ENCODE assay signal across 23 cellular contexts in genomic region chr9:95449016-95449415, GRCh38.
DNase-seq lines count a peak whose midpoint lies in the region; ATAC-seq and TF ChIP-seq lines count a peak whose summit lies in the region.
"Had no signal": no experiment of that assay in that cellular context is flagged by ENCODE, and none has a peak within 500 bp of the region (broad histone marks: within the 10 kb centered on the region; RNA-seq: fewer than 3 reads in every experiment).

No MANE protein-coding gene starts in this region.

- TF ChIP-seq CTCF in cardiac muscle cell (IDR thresholded peaks at IDR 0.05; ENCODE audit: low read depth, low read length) (no peak), endodermal cell (conservative IDR thresholded peaks at IDR 0.05) (no peak), neural progenitor cell (IDR thresholded peaks at IDR 0.05) (no peak)

- no peak overlapping the region for H3K4me2 ChIP-seq in neural progenitor cell
- H3K4me2 ChIP-seq: SK-N-SH had no signal

- peaks cover 46% of the 10 kb centered on the region for H3F3A ChIP-seq in neural progenitor cell (ENCODE audit: low read depth)

- no peaks in the 10 kb centered on the region for H3K9me3 ChIP-seq in cardiac muscle cell (ENCODE audit: low read depth)
- no peaks in the 10 kb centered on the region for H3K9me3 ChIP-seq in endodermal cell (ENCODE audit: control insufficient read depth, low read length)
- H3K9me3 ChIP-seq in neural progenitor cell (ENCODE audit: low read depth) = no peaks in the 10 kb centered on the region
- H3K9me3 ChIP-seq: SK-N-SH had no signal

- H3K79me2 ChIP-seq in neural progenitor cell (ENCODE audit: low read depth) = no peaks in the 10 kb centered on the region

- intact Hi-C loops in cardiac septum (cut with DNase I) = no loop called here

- H3K4me3 Mint-ChIP-seq in endodermal cell = no peak overlapping the region
- peak overlapping the region; percentile 27 for H3K4me3 Mint-ChIP-seq in neural progenitor cell
- H3K4me3 Mint-ChIP-seq: CD4-positive, alpha-beta T cell had no signal

- DNase-seq in cardiac muscle cell (ENCODE audit: low read depth in 1 of 2, low spot score in 1 of 2) = no peak
- no peak for DNase-seq in cardiac septum (ENCODE audit: low spot score)
- no peak for DNase-seq in endodermal cell
- no peak for DNase-seq in neural progenitor cell (ENCODE audit: low spot score)
- DNase-seq in AG08396 (ENCODE audit: low spot score) = no peak
- DNase-seq: CD4-positive, alpha-beta T cell; GOT3; Kasumi-1; NCI-H2029; NCI-H446; NCI-H524 treated with DMSO at 0.1 percent for 48 hours; NCI-H82; NK-92 treated with Interleukin-12 subunit alpha and Interleukin-12 subunit beta, amount 100 ng/mL, for 24 hours; PC-3; SK-N-SH had no signal

- 90 to 92% methylated on average over 12 to 22 of the region's 22 CpGs for WGBS in endodermal cell (ENCODE audit: insufficient coverage in 1 of 2, insufficient read length in 1 of 2), 2 experiments

- H3K9ac ChIP-seq in endodermal cell (ENCODE audit: extremely low read depth, low read length, poor library complexity, severe bottlenecking) (no peak overlapping the region), neural progenitor cell (no peak overlapping the region)
- H3K9ac ChIP-seq: SK-N-SH had no signal

- no peak overlapping the region for H2AFZ ChIP-seq in neural progenitor cell (replicated peaks)

- H3K27me3 Mint-ChIP-seq in endodermal cell (ENCODE audit: insufficient read depth) (no peaks in the 10 kb centered on the region), neural progenitor cell (ENCODE audit: insufficient read depth, low read depth) (peaks cover 3% of the 10 kb centered on the region)
- H3K27me3 Mint-ChIP-seq: CD4-positive, alpha-beta T cell had no signal

- H3K4me1 ChIP-seq in cardiac muscle cell (ENCODE audit: low read depth) (peaks cover 33% of the 10 kb centered on the region), endodermal cell (ENCODE audit: control insufficient read depth, insufficient read depth, low read length) (peaks cover 40% of the 10 kb centered on the region), neural progenitor cell (peaks cover 60% of the 10 kb centered on the region)

- H3K27ac ChIP-seq in cardiac muscle cell = peak overlapping the region; percentile 93
- H3K27ac ChIP-seq in endodermal cell (ENCODE audit: low read depth, low read length) = no peak overlapping the region
- H3K27ac ChIP-seq in neural progenitor cell = no peak overlapping the region
- H3K27ac ChIP-seq: 22Rv1, HL-60 had no signal

- H3K27ac Mint-ChIP-seq in endodermal cell (peak overlapping the region; percentile 52), neural progenitor cell (peak overlapping the region; percentile 59)
- H3K27ac Mint-ChIP-seq: CD4-positive, alpha-beta T cell had no signal

- H4K20me1 ChIP-seq in neural progenitor cell (ENCODE audit: low read depth) = peaks cover 41% of the 10 kb centered on the region

- H3K36me3 Mint-ChIP-seq in endodermal cell (ENCODE audit: low read depth) = peaks cover 62% of the 10 kb centered on the region
- H3K36me3 Mint-ChIP-seq in neural progenitor cell = peaks cover 57% of the 10 kb centered on the region

- H3K27me3 ChIP-seq in cardiac muscle cell (no peaks in the 10 kb centered on the region), endodermal cell (ENCODE audit: control insufficient read depth, insufficient read depth, low read length, poor library complexity, severe bottlenecking) (no peaks in the 10 kb centered on the region), neural progenitor cell (no peaks in the 10 kb centered on the region)

- peaks cover 19% of the 10 kb centered on the region for H3K36me3 ChIP-seq in cardiac muscle cell
- peaks cover 66% of the 10 kb centered on the region for H3K36me3 ChIP-seq in endodermal cell (ENCODE audit: control insufficient read depth, insufficient read depth, low read length)
- H3K36me3 ChIP-seq in neural progenitor cell = no peaks in the 10 kb centered on the region

- H3K4me1 Mint-ChIP-seq in endodermal cell (peaks cover 49% of the 10 kb centered on the region), neural progenitor cell (peaks cover 73% of the 10 kb centered on the region)

- H3K4me3 ChIP-seq in cardiac muscle cell = no peak overlapping the region
- H3K4me3 ChIP-seq in endodermal cell (ENCODE audit: low read length) = no peak overlapping the region
- no peak overlapping the region for H3K4me3 ChIP-seq in neural progenitor cell
- H3K4me3 ChIP-seq: K562 had no signal

- ATAC-seq in GM18502 (IDR thresholded peaks at IDR 0.05; ENCODE audit: poor library complexity, unreplicated experiment) (no peak), GM19351 (IDR thresholded peaks at IDR 0.05; ENCODE audit: unreplicated experiment) (no peak), esophagus mucosa (no peak)
- ATAC-seq: HCT116, HepG2, K562, PC-3 had no signal

- no peaks in the 10 kb centered on the region for H3K9me3 Mint-ChIP-seq in endodermal cell
- H3K9me3 Mint-ChIP-seq in neural progenitor cell = no peaks in the 10 kb centered on the region
- H3K9me3 Mint-ChIP-seq: CD4-positive, alpha-beta T cell had no signal
